9 cellular contexts compared by ENCODE assay signal in genomic region chr12:65511134-65511912, GRCh38.
DNase-seq lines count a peak whose midpoint lies in the region; ATAC-seq, FAIRE-seq and TF ChIP-seq lines count a peak whose summit lies in the region.
"Had no signal": no experiment of that assay in that cellular context is flagged by ENCODE, and none has a peak within 500 bp of the region (broad histone marks: within the 10 kb centered on the region; RNA-seq: fewer than 3 reads in every experiment).

No MANE protein-coding gene starts in this region.

- no peak for FAIRE-seq in pancreas (lab: Jason Lieb, UNC)
- FAIRE-seq: RCC 7860 had no signal

- POLR2A ChIA-PET in HEK293 (lab: Yijun Ruan, JAX) = no interaction called here

- no peaks in the 10 kb centered on the region for H3K4me1 ChIP-seq in HEK293 (ENCODE audit: control insufficient read depth, insufficient read depth, low read length)
- peaks cover 0 to 4% (median 0%) of the 10 kb centered on the region in 3 donors for H3K4me1 ChIP-seq in pancreas
- no peaks in the 10 kb centered on the region for H3K4me1 ChIP-seq in HAP-1

- DNase-seq in astrocyte of the spinal cord (ENCODE audit: low read depth, low spot score) = peak; percentile 49
- peak; percentile 2 to 24 for DNase-seq in hippocampal formation (lab: John Stamatoyannopoulos, UW)
- peak in 4 of 6 donors; percentile 19 to 39 (median 29) for DNase-seq in pancreas
- no peak for DNase-seq in HAP-1 (ENCODE audit: low spot score in 2 of 2)
- DNase-seq in activated CD8-positive, alpha-beta memory T cell treated with anti-CD3 and anti-CD28 coated beads, Interleukin-2, amount 50 U/mL, for 48 hours = no peak

- ATAC-seq in pancreas = peak; percentile 32 to 72 (median 58)
- no peak for ATAC-seq in HG03460 (IDR thresholded peaks at IDR 0.05; ENCODE audit: unreplicated experiment)
- ATAC-seq in GM19455 (IDR thresholded peaks at IDR 0.05; ENCODE audit: unreplicated experiment) = no peak

- H3K9me3 ChIP-seq in HEK293 (ENCODE audit: control insufficient read depth, insufficient read depth, low read depth, low read length) (no peaks in the 10 kb centered on the region), pancreas (no peaks in the 10 kb centered on the region), HAP-1 (no peaks in the 10 kb centered on the region)

- CTCF ChIA-PET in HEK293 (lab: Yijun Ruan, JAX) = interaction anchor here (0.6 kb wide), 1 partner anchor 367 kb away, joined by 3 read pairs; no protein-coding TSS in a partner anchor

- no peaks in the 10 kb centered on the region for H3K36me3 ChIP-seq in HEK293 (ENCODE audit: control insufficient read depth in 2 of 2, insufficient read depth in 1 of 2, low read length in 2 of 2)
- no peaks in the 10 kb centered on the region for H3K36me3 ChIP-seq in pancreas
- no peaks in the 10 kb centered on the region for H3K36me3 ChIP-seq in HAP-1 (replicated peaks)

- H3K27me3 ChIP-seq in pancreas (no peaks in the 10 kb centered on the region), HAP-1 (ENCODE audit: low read depth) (no peaks in the 10 kb centered on the region; the same call in 1 of the 2 replicates)

- H3K27ac ChIP-seq in HEK293 (ENCODE audit: extremely low read depth, low read depth, low read length) (no peak overlapping the region), pancreas (peak overlapping the region in 1 of 4 donors; percentile 44)

- intact Hi-C loops in pancreas (cut with DNase I) = no loop called here

- TF ChIP-seq CTCF in HEK293 (tag by site-specific recombination; IDR thresholded peaks at IDR 0.05) = no peak
- TF ChIP-seq CTCF in astrocyte of the spinal cord (IDR thresholded peaks at IDR 0.05; ENCODE audit: low read depth, low read length) = peak; percentile 2
- no peak for TF ChIP-seq CTCF in pancreas (IDR thresholded peaks at IDR 0.05)

- 73 to 80% methylated on average over 13 of the region's 13 CpGs for WGBS in pancreas, 2 donors

- H3K4me3 ChIP-seq in HEK293 (ENCODE audit: low read depth, low read length) (no peak overlapping the region), astrocyte of the spinal cord (ENCODE audit: low read depth, low read length) (no peak overlapping the region), pancreas (no peak overlapping the region), HAP-1 (no peak overlapping the region)

- in situ Hi-C loops in astrocyte of the spinal cord (cut with HindIII; ENCODE audit: low sequenced_read_pairs) = no loop called here
- in situ Hi-C loops in HAP-1 (cut with MboI; ENCODE audit: low sequenced_read_pairs) = no loop called here

TF ChIP-seq in HEK293, 187 proteins besides CTCF, POLR2A, EP300 and RAD21:
- TF ChIP-seq ZNF645 (tag by site-specific recombination; IDR thresholded peaks at IDR 0.05) (no peak), ZNF843 (tag by site-specific recombination; IDR thresholded peaks at IDR 0.05) (no peak), ZFHX2 (tag by site-specific recombination; conservative IDR thresholded peaks at IDR 0.05) (peak; percentile 66), ZNF354C (tag by site-specific recombination; IDR thresholded peaks at IDR 0.05; ENCODE audit: borderline replicate concordance, low read depth) (no peak), SETDB1 (IDR thresholded peaks at IDR 0.05; ENCODE audit: insufficient read length, low read length) (no peak), KLF10 (tag by site-specific recombination; IDR thresholded peaks at IDR 0.05) (no peak), ZNF404 (tag by site-specific recombination; IDR thresholded peaks at IDR 0.05) (no peak), ZNF585B (tag by site-specific recombination; IDR thresholded peaks at IDR 0.05) (no peak), ZNF274 (IDR thresholded peaks at IDR 0.05; ENCODE audit: low read length) (no peak), ZNF274 (tag by site-specific recombination; IDR thresholded peaks at IDR 0.05; ENCODE audit: borderline replicate concordance) (no peak), ZNF140 (tag by site-specific recombination; IDR thresholded peaks at IDR 0.05) (no peak), EGR2 (tag by site-specific recombination; IDR thresholded peaks at IDR 0.05; ENCODE audit: low read depth) (peak; percentile 45; the same call in 1 of the 2 replicates), ZBTB10 (tag by site-specific recombination; IDR thresholded peaks at IDR 0.05) (no peak)
TF ChIP-seq in HEK293: peak in this region for 2.

Comparison
In these comparisons a context has a peak if more than half of its experiments do, and no peak if none do; other contexts are left out.
1. DNase-seq: peak in astrocyte of the spinal cord (single experiment), hippocampal formation (2 of 2) and pancreas (4 of 6); none in HAP-1 (0 of 2) and activated CD8-positive, alpha-beta memory T cell treated with anti-CD3 and anti-CD28 coated beads, Interleukin-2, amount 50 U/mL, for 48 hours (single experiment).
2. ATAC-seq: peak in pancreas (4 of 4); none in HG03460 (single experiment) and GM19455 (single experiment).